Comparison of ENCODE assay signal across 1 cellular context in genomic region chr19:48512504-48513288, GRCh38.
TF ChIP-seq lines count a peak whose summit lies in the region.

No MANE protein-coding gene starts in this region.

TF ChIP-seq in endothelial cell of umbilical vein, 7 proteins besides CTCF, POLR2A, EP300 and RAD21:
- TF ChIP-seq, protein P1, sequence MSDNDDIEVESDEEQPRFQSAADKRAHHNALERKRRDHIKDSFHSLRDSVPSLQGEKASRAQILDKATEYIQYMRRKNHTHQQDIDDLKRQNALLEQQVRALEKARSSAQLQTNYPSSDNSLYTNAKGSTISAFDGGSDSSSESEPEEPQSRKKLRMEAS (IDR thresholded peaks at IDR 0.05; ENCODE audit: insufficient read depth, insufficient read length): no peak
- TF ChIP-seq JUN (IDR thresholded peaks at IDR 0.05; ENCODE audit: borderline replicate concordance, insufficient read depth, insufficient read length, low read depth): no peak
- TF ChIP-seq EZH2 (IDR thresholded peaks at IDR 0.05; ENCODE audit: borderline replicate concordance, low read depth, low read length, severe bottlenecking): peak; percentile 57
- TF ChIP-seq MYC (IDR thresholded peaks at IDR 0.05; ENCODE audit: low read depth, low read length): no peak
- no peak for TF ChIP-seq GATA2 (IDR thresholded peaks at IDR 0.05; ENCODE audit: insufficient read depth, insufficient read length, low read depth, low read length)
- TF ChIP-seq POLR2AphosphoS5 (IDR thresholded peaks at IDR 0.05; ENCODE audit: insufficient read depth, low read depth, low read length): no peak
- no peak for TF ChIP-seq FOS (IDR thresholded peaks at IDR 0.05; ENCODE audit: borderline replicate concordance, insufficient read depth, low read length)
